10 cellular contexts compared by ENCODE assay signal in the genomic region with DNA sequence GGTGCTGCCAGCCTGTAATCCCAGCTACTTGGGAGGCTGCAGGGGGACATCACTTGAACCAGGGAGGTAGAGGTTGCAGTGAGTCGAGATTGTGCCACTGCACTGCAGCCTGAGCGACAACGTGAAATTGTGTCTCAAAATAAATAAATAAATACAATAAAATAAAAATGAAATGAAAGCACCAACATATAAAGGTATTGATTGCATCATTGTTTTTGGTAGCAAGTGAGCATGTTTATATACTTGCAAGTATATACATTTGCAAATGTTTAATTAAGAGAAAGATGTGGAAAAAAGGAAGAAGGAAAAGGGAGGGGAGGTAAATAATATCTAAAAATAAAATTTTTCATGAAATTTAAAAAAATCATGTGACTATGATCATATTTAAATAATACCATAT.
"Had no signal": no experiment of that assay in that cellular context is flagged by ENCODE, and none has a peak within 500 bp of the region (broad histone marks: within the 10 kb centered on the region; RNA-seq: fewer than 3 reads in every experiment).

No MANE protein-coding gene starts in this region.

- H3K4me3 ChIP-seq: GM23248, GM23338, HAP-1 had no signal

- ATAC-seq: GM23338, HCT116 had no signal

- H3K27ac ChIP-seq: GM23248 had no signal

- H3K36me3 ChIP-seq: HAP-1 had no signal

- H2AFZ ChIP-seq: GM23248 had no signal

- DNase-seq: GM23248, GOT3, H7, H9, HCEC 1CT, HFFc6 had no signal

- FAIRE-seq: H1 had no signal

- H3K4me2 ChIP-seq: GM23338 had no signal

- H3K9ac ChIP-seq: GM23248 had no signal

- H3K4me1 ChIP-seq: HAP-1 had no signal

- H3K9me3 ChIP-seq: HAP-1 had no signal
